ENCODE assay signal across 22 cellular contexts in genomic region chr1:11568687-11569086, GRCh38.
A peak's percentile ranks its signal among the peaks of the same experiment; 100 is the strongest.
DNase-seq lines count a peak whose midpoint lies in the region; FAIRE-seq and TF ChIP-seq lines count a peak whose summit lies in the region.
"Had no signal": no experiment of that assay in that cellular context is flagged by ENCODE, and none has a peak within 500 bp of the region (broad histone marks: within the 10 kb centered on the region; RNA-seq: fewer than 3 reads in every experiment).

No MANE protein-coding gene starts in this region.

- intact Hi-C loops in spleen (cut with DNase I; ENCODE audit: low total_unique reads) = no loop called here

- FAIRE-seq in bronchial epithelial cell (lab: Jason Lieb, UNC) = no peak
- FAIRE-seq in urothelium cell line (lab: Jason Lieb, UNC) = no peak
- FAIRE-seq: GM12878, HepG2 had no signal

- TF ChIP-seq CTCF in bronchial epithelial cell (IDR thresholded peaks at IDR 0.05; ENCODE audit: insufficient read depth, low read length, severe bottlenecking) = no peak
- no peak for TF ChIP-seq CTCF in spleen (IDR thresholded peaks at IDR 0.05 in 8 of 11, conservative IDR thresholded peaks at IDR 0.05 in 3 of 11)

- peaks cover 0 to 3% (median 1%) of the 10 kb centered on the region in 6 donors for H3K4me1 ChIP-seq in spleen
- H3K4me1 ChIP-seq: sigmoid colon, uterus had no signal

- H3K36me3 ChIP-seq in bronchial epithelial cell (ENCODE audit: control insufficient read depth, insufficient read depth, low read length) = no peaks in the 10 kb centered on the region
- no peaks in the 10 kb centered on the region for H3K36me3 ChIP-seq in spleen
- H3K36me3 ChIP-seq: heart left ventricle, sigmoid colon, thoracic aorta, uterus had no signal

- H3K27me3 ChIP-seq in bronchial epithelial cell (ENCODE audit: control insufficient read depth, insufficient read depth, low read length) (no peaks in the 10 kb centered on the region), spleen (replicated peaks in 1 of 7) (peaks cover 0 to 71% (median 11%) of the 10 kb centered on the region in 7 donors)
- H3K27me3 ChIP-seq: uterus had no signal

- 78 to 86% (median 81%) methylated on average over 8 of the region's 8 CpGs for WGBS in spleen, 5 donors

- no peak for TF ChIP-seq POLR2A in spleen (IDR thresholded peaks at IDR 0.05)

- H3K27ac ChIP-seq in spleen = no peak overlapping the region
- H3K27ac ChIP-seq: 22Rv1, heart left ventricle, sigmoid colon, thoracic aorta, uterus had no signal

- no peaks in the 10 kb centered on the region for H3K9me3 ChIP-seq in spleen
- H3K9me3 ChIP-seq: heart left ventricle, sigmoid colon, thoracic aorta, uterus had no signal

- DNase-seq in SHP77 treated with DMSO at 0.1 percent for 48 hours (lab: John Stamatoyannopoulos, UW) = peak; percentile 5
- DNase-seq in SHP77 (lab: John Stamatoyannopoulos, UW) = no peak
- DNase-seq in RPMI7951 (ENCODE audit: low read depth) = peak; percentile 50
- DNase-seq in bronchial epithelial cell (ENCODE audit: low read depth) = peak; percentile 90
- DNase-seq in urothelium cell line (ENCODE audit: low spot score) = peak; percentile 55
- DNase-seq in NCI-H2081 (lab: John Stamatoyannopoulos, UW) = no peak
- no peak for DNase-seq in inferior parietal cortex (ENCODE audit: extremely low spot score)
- DNase-seq in spleen = no peak
- DNase-seq: activated CD8-positive, alpha-beta T cell treated with anti-CD3 and anti-CD28 coated beads, Interleukin-2, amount 10 ng/mL, durations not matched to agents 7 days and 5 days; effector CD4-positive, alpha-beta T cell; erythroblast; heart left ventricle; NCI-H1105; NCI-H2029; NCI-H345; sigmoid colon; stimulated activated naive CD8-positive, alpha-beta T cell treated with anti-CD3 and anti-CD28 coated beads, Interleukin-15, Interleukin-2, amounts not matched to agents 100 U/mL and 50 U/mL, for 24 hours; uterus had no signal

- no peak overlapping the region for H3K4me3 ChIP-seq in bronchial epithelial cell (ENCODE audit: low read depth, low read length)
- no peak overlapping the region for H3K4me3 ChIP-seq in spleen
- H3K4me3 ChIP-seq: GM12878, heart left ventricle, sigmoid colon, thoracic aorta, uterus had no signal

Comparison
In these comparisons a context has a peak if more than half of its experiments do, and no peak if none do; other contexts are left out.
1. DNase-seq: peak in SHP77 treated with DMSO at 0.1 percent for 48 hours (single experiment), RPMI7951 (single experiment), bronchial epithelial cell (single experiment) and urothelium cell line (single experiment); none in SHP77 (0 of 2), NCI-H2081 (0 of 2), inferior parietal cortex (single experiment) and spleen (single experiment).